Comparison of ENCODE assay signal across 1 cellular context in the genomic region with DNA sequence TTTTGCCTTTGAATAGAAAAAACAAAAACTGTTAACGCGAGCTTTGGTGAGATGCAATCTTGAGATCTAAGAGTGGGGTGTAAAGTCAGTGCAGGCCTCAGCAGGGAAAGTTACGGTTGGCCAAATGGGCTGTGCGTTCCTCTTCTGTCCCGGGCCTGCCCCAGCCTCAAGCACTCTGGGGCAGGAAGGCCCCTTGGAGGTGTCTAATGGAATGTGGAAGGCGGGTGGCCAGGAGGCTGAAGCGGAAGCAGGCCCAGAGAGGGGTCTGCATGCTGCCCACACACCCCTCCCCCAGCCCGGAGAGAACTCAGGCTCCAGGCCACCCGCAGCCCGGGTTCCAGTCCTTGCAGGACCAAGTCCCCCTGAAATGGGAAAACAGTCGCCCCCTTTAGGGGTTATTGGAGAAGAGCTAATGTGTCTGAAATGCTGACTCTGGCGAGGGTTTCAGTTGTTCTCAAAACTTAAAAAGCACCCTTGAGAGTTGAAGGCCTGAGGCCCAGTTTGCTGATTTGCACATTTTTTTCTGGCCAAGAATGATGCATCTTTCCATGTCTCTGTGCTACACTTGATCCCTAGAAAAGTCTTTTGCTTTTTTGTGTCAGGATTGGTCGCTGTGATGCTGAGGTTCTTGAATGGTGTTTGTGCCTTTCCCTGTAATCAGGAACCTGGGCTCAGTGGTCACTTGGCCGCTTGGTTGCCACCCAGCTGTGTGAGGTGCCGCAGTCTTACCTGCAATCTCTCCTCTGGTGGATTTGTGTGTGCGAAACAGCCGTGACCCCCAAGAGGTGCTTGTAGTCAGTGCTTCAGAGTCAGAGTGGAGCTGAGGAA.
A peak's percentile ranks its signal among the peaks of the same experiment; 100 is the strongest.
TF ChIP-seq lines count a peak whose summit lies in the region.

No MANE protein-coding gene starts in this region.

TF ChIP-seq in H1, 55 proteins besides CTCF, POLR2A, EP300 and RAD21:
- TF ChIP-seq TCF12 (IDR thresholded peaks at IDR 0.05; ENCODE audit: low read depth, low read length) (no peak), GABPA (IDR thresholded peaks at IDR 0.05; ENCODE audit: borderline replicate concordance, insufficient read depth, low read length) (peak; percentile 48; the same call in 1 of the 2 replicates), MAFK (IDR thresholded peaks at IDR 0.05; ENCODE audit: low read depth, low read length) (no peak), RNF2 (IDR thresholded peaks at IDR 0.05; ENCODE audit: borderline replicate concordance, low read depth, low read length, missing control alignments, poor library complexity, severe bottlenecking) (no peak), SRF (IDR thresholded peaks at IDR 0.05; ENCODE audit: low read depth, low read length) (0 out of 2 replicates have a peak, but pooled peaks have one; percentile 4), SAP30 (IDR thresholded peaks at IDR 0.05; ENCODE audit: insufficient read depth, insufficient replicate concordance, low read length) (no peak), SP2 (IDR thresholded peaks at IDR 0.05; ENCODE audit: low read length) (no peak), KDM5A (IDR thresholded peaks at IDR 0.05; ENCODE audit: low read length) (no peak), CTBP2 (IDR thresholded peaks at IDR 0.05; ENCODE audit: borderline replicate concordance, insufficient read depth, insufficient read length, low read length) (no peak), BACH1 (IDR thresholded peaks at IDR 0.05; ENCODE audit: low read length) (no peak), SIX5 (IDR thresholded peaks at IDR 0.05; ENCODE audit: low read depth, low read length) (no peak), PHF8 (conservative IDR thresholded peaks at IDR 0.05; ENCODE audit: low read depth, low read length) (no peak), TAF1 (IDR thresholded peaks at IDR 0.05; ENCODE audit: low read depth, low read length) (peak; percentile 56), CEBPB (IDR thresholded peaks at IDR 0.05; ENCODE audit: low read depth, low read length) (0 out of 2 replicates have a peak, but pooled peaks have one; percentile 4), YY1 (IDR thresholded peaks at IDR 0.05; ENCODE audit: low read depth, low read length) (no peak), TAF7 (optimal IDR thresholded peaks at IDR 0.05; ENCODE audit: borderline replicate concordance, low read depth, low read length) (peak; percentile 35), HDAC6 (IDR thresholded peaks at IDR 0.05; ENCODE audit: low read depth, low read length) (no peak), KDM4A (IDR thresholded peaks at IDR 0.05; ENCODE audit: low read depth, low read length, severe bottlenecking) (no peak), GTF2F1 (IDR thresholded peaks at IDR 0.05; ENCODE audit: borderline replicate concordance, low read depth, low read length) (no peak), POU5F1 (IDR thresholded peaks at IDR 0.05; ENCODE audit: low read depth, low read length) (no peak), HDAC2 (IDR thresholded peaks at IDR 0.05; ENCODE audit: borderline replicate concordance in 1 of 2, low read depth in 2 of 2, low read length in 2 of 2) (no peak), ZNF274 (IDR thresholded peaks at IDR 0.05; ENCODE audit: borderline replicate concordance, extremely low read depth, low read length) (no peak), SIN3A (conservative IDR thresholded peaks at IDR 0.05 in 1 of 2, IDR thresholded peaks at IDR 0.05 in 1 of 2; ENCODE audit: low read depth in 1 of 2, low read length in 2 of 2) (no peak; a peak in 1 of 4 replicates), ASH2L (IDR thresholded peaks at IDR 0.05; ENCODE audit: low read length) (peak; percentile 13), EGR1 (IDR thresholded peaks at IDR 0.05; ENCODE audit: borderline replicate concordance, low read depth, low read length) (no peak), BRCA1 (IDR thresholded peaks at IDR 0.05; ENCODE audit: low read depth, low read length) (no peak), RXRA (IDR thresholded peaks at IDR 0.05; ENCODE audit: insufficient read depth, low read depth, low read length) (no peak), FOSL1 (IDR thresholded peaks at IDR 0.05; ENCODE audit: insufficient read depth, low read depth, low read length) (no peak), JUN (IDR thresholded peaks at IDR 0.05; ENCODE audit: low read depth, low read length) (no peak), CREB1 (IDR thresholded peaks at IDR 0.05) (no peak; the same call in 1 of the 2 replicates), CBX5 (IDR thresholded peaks at IDR 0.05; ENCODE audit: low read depth, low read length) (no peak), SP4 (IDR thresholded peaks at IDR 0.05; ENCODE audit: low read length) (no peak), POLR2AphosphoS5 (IDR thresholded peaks at IDR 0.05; ENCODE audit: low read depth, low read length) (peak; percentile 83), CHD1 (IDR thresholded peaks at IDR 0.05; ENCODE audit: low read depth, low read length) (no peak), CHD2 (IDR thresholded peaks at IDR 0.05; ENCODE audit: low read length) (peak; percentile 40; the same call in 1 of the 2 replicates), SP1 (IDR thresholded peaks at IDR 0.05; ENCODE audit: low read depth, low read length) (peak; percentile 69; the same call in 1 of the 2 replicates), RFX5 (IDR thresholded peaks at IDR 0.05; ENCODE audit: borderline replicate concordance, low read depth, low read length) (no peak), CBX8 (IDR thresholded peaks at IDR 0.05; ENCODE audit: borderline replicate concordance, low read depth, low read length) (no peak), SIRT6 (IDR thresholded peaks at IDR 0.05; ENCODE audit: low read length) (no peak), NANOG (IDR thresholded peaks at IDR 0.05; ENCODE audit: insufficient read depth, low read depth, low read length, poor library complexity, severe bottlenecking) (no peak), TEAD4 (IDR thresholded peaks at IDR 0.05; ENCODE audit: low read depth, low read length) (peak; percentile 64), NRF1 (IDR thresholded peaks at IDR 0.05; ENCODE audit: low read depth, low read length) (no peak), BCL11A (IDR thresholded peaks at IDR 0.05; ENCODE audit: low read depth in 2 of 2, low read length in 2 of 2) (no peak), EZH2 (IDR thresholded peaks at IDR 0.05; ENCODE audit: low read depth, low read length, severe bottlenecking) (no peak), SUZ12 (IDR thresholded peaks at IDR 0.05; ENCODE audit: low read length) (no peak), RBBP5 (IDR thresholded peaks at IDR 0.05; ENCODE audit: borderline replicate concordance, low read depth, low read length) (no peak), KDM1A (IDR thresholded peaks at IDR 0.05; ENCODE audit: borderline replicate concordance, low read length) (no peak), JUND (IDR thresholded peaks at IDR 0.05; ENCODE audit: low read length) (no peak), TBP (IDR thresholded peaks at IDR 0.05; ENCODE audit: low read depth, low read length) (peak; percentile 49; the same call in 1 of the 2 replicates)
- TF ChIP-seq, protein P1, sequence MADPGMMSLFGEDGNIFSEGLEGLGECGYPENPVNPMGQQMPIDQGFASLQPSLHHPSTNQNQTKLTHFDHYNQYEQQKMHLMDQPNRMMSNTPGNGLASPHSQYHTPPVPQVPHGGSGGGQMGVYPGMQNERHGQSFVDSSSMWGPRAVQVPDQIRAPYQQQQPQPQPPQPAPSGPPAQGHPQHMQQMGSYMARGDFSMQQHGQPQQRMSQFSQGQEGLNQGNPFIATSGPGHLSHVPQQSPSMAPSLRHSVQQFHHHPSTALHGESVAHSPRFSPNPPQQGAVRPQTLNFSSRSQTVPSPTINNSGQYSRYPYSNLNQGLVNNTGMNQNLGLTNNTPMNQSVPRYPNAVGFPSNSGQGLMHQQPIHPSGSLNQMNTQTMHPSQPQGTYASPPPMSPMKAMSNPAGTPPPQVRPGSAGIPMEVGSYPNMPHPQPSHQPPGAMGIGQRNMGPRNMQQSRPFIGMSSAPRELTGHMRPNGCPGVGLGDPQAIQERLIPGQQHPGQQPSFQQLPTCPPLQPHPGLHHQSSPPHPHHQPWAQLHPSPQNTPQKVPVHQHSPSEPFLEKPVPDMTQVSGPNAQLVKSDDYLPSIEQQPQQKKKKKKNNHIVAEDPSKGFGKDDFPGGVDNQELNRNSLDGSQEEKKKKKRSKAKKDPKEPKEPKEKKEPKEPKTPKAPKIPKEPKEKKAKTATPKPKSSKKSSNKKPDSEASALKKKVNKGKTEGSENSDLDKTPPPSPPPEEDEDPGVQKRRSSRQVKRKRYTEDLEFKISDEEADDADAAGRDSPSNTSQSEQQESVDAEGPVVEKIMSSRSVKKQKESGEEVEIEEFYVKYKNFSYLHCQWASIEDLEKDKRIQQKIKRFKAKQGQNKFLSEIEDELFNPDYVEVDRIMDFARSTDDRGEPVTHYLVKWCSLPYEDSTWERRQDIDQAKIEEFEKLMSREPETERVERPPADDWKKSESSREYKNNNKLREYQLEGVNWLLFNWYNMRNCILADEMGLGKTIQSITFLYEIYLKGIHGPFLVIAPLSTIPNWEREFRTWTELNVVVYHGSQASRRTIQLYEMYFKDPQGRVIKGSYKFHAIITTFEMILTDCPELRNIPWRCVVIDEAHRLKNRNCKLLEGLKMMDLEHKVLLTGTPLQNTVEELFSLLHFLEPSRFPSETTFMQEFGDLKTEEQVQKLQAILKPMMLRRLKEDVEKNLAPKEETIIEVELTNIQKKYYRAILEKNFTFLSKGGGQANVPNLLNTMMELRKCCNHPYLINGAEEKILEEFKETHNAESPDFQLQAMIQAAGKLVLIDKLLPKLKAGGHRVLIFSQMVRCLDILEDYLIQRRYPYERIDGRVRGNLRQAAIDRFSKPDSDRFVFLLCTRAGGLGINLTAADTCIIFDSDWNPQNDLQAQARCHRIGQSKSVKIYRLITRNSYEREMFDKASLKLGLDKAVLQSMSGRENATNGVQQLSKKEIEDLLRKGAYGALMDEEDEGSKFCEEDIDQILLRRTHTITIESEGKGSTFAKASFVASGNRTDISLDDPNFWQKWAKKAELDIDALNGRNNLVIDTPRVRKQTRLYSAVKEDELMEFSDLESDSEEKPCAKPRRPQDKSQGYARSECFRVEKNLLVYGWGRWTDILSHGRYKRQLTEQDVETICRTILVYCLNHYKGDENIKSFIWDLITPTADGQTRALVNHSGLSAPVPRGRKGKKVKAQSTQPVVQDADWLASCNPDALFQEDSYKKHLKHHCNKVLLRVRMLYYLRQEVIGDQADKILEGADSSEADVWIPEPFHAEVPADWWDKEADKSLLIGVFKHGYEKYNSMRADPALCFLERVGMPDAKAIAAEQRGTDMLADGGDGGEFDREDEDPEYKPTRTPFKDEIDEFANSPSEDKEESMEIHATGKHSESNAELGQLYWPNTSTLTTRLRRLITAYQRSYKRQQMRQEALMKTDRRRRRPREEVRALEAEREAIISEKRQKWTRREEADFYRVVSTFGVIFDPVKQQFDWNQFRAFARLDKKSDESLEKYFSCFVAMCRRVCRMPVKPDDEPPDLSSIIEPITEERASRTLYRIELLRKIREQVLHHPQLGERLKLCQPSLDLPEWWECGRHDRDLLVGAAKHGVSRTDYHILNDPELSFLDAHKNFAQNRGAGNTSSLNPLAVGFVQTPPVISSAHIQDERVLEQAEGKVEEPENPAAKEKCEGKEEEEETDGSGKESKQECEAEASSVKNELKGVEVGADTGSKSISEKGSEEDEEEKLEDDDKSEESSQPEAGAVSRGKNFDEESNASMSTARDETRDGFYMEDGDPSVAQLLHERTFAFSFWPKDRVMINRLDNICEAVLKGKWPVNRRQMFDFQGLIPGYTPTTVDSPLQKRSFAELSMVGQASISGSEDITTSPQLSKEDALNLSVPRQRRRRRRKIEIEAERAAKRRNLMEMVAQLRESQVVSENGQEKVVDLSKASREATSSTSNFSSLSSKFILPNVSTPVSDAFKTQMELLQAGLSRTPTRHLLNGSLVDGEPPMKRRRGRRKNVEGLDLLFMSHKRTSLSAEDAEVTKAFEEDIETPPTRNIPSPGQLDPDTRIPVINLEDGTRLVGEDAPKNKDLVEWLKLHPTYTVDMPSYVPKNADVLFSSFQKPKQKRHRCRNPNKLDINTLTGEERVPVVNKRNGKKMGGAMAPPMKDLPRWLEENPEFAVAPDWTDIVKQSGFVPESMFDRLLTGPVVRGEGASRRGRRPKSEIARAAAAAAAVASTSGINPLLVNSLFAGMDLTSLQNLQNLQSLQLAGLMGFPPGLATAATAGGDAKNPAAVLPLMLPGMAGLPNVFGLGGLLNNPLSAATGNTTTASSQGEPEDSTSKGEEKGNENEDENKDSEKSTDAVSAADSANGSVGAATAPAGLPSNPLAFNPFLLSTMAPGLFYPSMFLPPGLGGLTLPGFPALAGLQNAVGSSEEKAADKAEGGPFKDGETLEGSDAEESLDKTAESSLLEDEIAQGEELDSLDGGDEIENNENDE (IDR thresholded peaks at IDR 0.05; ENCODE audit: insufficient replicate concordance, low read length), result no peak
- TF ChIP-seq, protein P2, sequence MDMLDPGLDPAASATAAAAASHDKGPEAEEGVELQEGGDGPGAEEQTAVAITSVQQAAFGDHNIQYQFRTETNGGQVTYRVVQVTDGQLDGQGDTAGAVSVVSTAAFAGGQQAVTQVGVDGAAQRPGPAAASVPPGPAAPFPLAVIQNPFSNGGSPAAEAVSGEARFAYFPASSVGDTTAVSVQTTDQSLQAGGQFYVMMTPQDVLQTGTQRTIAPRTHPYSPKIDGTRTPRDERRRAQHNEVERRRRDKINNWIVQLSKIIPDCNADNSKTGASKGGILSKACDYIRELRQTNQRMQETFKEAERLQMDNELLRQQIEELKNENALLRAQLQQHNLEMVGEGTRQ (IDR thresholded peaks at IDR 0.05; ENCODE audit: low read length), result peak; percentile 30; the same call in 1 of the 2 replicates
- TF ChIP-seq, protein P3, sequence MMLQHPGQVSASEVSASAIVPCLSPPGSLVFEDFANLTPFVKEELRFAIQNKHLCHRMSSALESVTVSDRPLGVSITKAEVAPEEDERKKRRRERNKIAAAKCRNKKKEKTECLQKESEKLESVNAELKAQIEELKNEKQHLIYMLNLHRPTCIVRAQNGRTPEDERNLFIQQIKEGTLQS (IDR thresholded peaks at IDR 0.05; ENCODE audit: insufficient read depth, low read depth, low read length), result no peak
- TF ChIP-seq, protein P4, sequence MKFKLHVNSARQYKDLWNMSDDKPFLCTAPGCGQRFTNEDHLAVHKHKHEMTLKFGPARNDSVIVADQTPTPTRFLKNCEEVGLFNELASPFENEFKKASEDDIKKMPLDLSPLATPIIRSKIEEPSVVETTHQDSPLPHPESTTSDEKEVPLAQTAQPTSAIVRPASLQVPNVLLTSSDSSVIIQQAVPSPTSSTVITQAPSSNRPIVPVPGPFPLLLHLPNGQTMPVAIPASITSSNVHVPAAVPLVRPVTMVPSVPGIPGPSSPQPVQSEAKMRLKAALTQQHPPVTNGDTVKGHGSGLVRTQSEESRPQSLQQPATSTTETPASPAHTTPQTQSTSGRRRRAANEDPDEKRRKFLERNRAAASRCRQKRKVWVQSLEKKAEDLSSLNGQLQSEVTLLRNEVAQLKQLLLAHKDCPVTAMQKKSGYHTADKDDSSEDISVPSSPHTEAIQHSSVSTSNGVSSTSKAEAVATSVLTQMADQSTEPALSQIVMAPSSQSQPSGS (IDR thresholded peaks at IDR 0.05; ENCODE audit: low read length), result peak; percentile 68; the same call in 1 of the 2 replicates
- TF ChIP-seq, protein P5, sequence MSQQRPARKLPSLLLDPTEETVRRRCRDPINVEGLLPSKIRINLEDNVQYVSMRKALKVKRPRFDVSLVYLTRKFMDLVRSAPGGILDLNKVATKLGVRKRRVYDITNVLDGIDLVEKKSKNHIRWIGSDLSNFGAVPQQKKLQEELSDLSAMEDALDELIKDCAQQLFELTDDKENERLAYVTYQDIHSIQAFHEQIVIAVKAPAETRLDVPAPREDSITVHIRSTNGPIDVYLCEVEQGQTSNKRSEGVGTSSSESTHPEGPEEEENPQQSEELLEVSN (IDR thresholded peaks at IDR 0.05), result no peak
- TF ChIP-seq, protein P6, sequence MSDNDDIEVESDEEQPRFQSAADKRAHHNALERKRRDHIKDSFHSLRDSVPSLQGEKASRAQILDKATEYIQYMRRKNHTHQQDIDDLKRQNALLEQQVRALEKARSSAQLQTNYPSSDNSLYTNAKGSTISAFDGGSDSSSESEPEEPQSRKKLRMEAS (IDR thresholded peaks at IDR 0.05), result peak; percentile 38; the same call in 1 of the 2 replicates
